ENCODE assay signal across 14 cellular contexts in the genomic region with DNA sequence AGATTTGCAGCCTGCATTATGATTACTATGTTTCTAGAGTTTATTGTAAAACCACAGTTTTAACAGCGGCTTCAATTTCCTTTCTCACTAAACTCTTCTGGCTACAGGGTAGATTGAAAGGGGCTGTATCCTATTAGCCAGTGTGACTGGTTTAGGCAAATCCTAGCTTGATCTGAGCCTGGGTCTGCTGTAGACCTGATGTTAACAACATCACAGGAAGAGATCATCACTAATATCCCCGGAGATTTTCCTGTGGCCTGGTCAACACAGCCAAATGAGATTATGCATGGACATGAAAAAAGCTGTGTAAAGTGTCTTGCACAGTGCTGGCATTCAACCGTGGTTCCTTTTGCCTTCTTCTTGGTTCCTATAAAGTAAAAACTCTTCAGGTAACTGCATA.
"Had no signal": no experiment of that assay in that cellular context is flagged by ENCODE, and none has a peak within 500 bp of the region (broad histone marks: within the 10 kb centered on the region; RNA-seq: fewer than 3 reads in every experiment).

No MANE protein-coding gene starts in this region.

- H3K36me3 ChIP-seq: SJCRH30 had no signal

- ATAC-seq: activated T-cell treated with anti-CD3 and anti-CD28 coated beads, Interleukin-2, amount 50 U/mL, for 72 hours; mucosa of descending colon; stimulated activated memory B cell treated with anti-CD40 and anti-IgM and Interleukin-4, amounts not matched to agents 10 μg/mL and 1 μg/mL and 100 μg/mL, for 72 hours had no signal

- H3K27me3 ChIP-seq: brain microvascular endothelial cell, SJCRH30 had no signal

- H3K4me1 ChIP-seq: SJCRH30 had no signal

- FAIRE-seq: kidney, small intestine had no signal

- H3K4me3 ChIP-seq: lung, mucosa of descending colon, SJCRH30 had no signal

- H3K27ac ChIP-seq: brain microvascular endothelial cell, SJCRH30 had no signal

- DNase-seq: activated CD4-positive, alpha-beta memory T cell treated with anti-CD3 and anti-CD28 coated beads, Interleukin-2, amount 10 ng/mL, durations not matched to agents 7 days and 5 days; activated gamma-delta T cell treated with Interleukin-2 at 50 U/mL for 16 hours; activated naive CD8-positive, alpha-beta T cell treated with anti-CD3 and anti-CD28 coated beads for 36 hours; activated T-cell treated with anti-CD3 and anti-CD28 coated beads, Interleukin-2, amount 50 U/mL, for 72 hours; brain microvascular endothelial cell; cerebellar nuclear complex; kidney; mucosa of descending colon; SJCRH30; small intestine; substantia nigra; T-helper 9 cell had no signal

- H3K9me3 ChIP-seq: mucosa of descending colon, SJCRH30 had no signal
